ENCODE assay signal across 1 cellular context in genomic region chr3:29850641-29851040, GRCh38.
TF ChIP-seq lines count a peak whose summit lies in the region.

No MANE protein-coding gene starts in this region.

TF ChIP-seq in HCT116, 20 proteins besides CTCF, POLR2A, EP300 and RAD21 (continued from another document):
- TF ChIP-seq ZBTB33 (IDR thresholded peaks at IDR 0.05; ENCODE audit: extremely low read depth, insufficient replicate concordance, low read length): no peak
- no peak for TF ChIP-seq CBX3 (IDR thresholded peaks at IDR 0.05; ENCODE audit: low read depth)
- TF ChIP-seq ZFX (IDR thresholded peaks at IDR 0.05): no peak
- no peak for TF ChIP-seq YY1 (IDR thresholded peaks at IDR 0.05; ENCODE audit: extremely low read depth, insufficient replicate concordance, low read depth, low read length)
- no peak for TF ChIP-seq TCF7L2 (IDR thresholded peaks at IDR 0.05; ENCODE audit: borderline replicate concordance, extremely low read depth, insufficient read depth, insufficient read length)
- TF ChIP-seq ZNF274 (IDR thresholded peaks at IDR 0.05; ENCODE audit: low read depth, low read length): no peak
- TF ChIP-seq EGR1 (IDR thresholded peaks at IDR 0.05; ENCODE audit: low read depth): no peak
- TF ChIP-seq SIN3A (IDR thresholded peaks at IDR 0.05; ENCODE audit: low read depth): no peak
